ENCODE assay signal across 8 cellular contexts in genomic region chr22:26671317-26672059, GRCh38. TPM values are rescaled to one million over a fixed set of nuclear protein-coding genes. Genes with fewer than 3 reads are reported as not detected.
DNase-seq lines count a peak whose midpoint lies in the region; ATAC-seq and TF ChIP-seq lines count a peak whose summit lies in the region.

No MANE protein-coding gene starts in this region.

- no peaks in the 10 kb centered on the region for H3K36me3 ChIP-seq in SJSA1

- peak overlapping the region; percentile 91 for H3K4me3 Mint-ChIP-seq in activated naive CD8-positive, alpha-beta T cell treated with anti-CD3 and anti-CD28 coated beads for 36 hours
- no peak overlapping the region for H3K4me3 Mint-ChIP-seq in mesothelial cell of epicardium
- H3K4me3 Mint-ChIP-seq in stimulated activated effector memory CD8-positive, alpha-beta T cell treated with anti-CD3 and anti-CD28 coated beads, Interleukin-12 subunit alpha, Interleukin-12 subunit beta, amount 100 ng/mL, for 72 hours: peak overlapping the region; percentile 91

- H3K4me3 ChIP-seq in SJSA1: no peak overlapping the region

- DNase-seq in SJSA1 (ENCODE audit: low read depth in 1 of 2, low spot score in 2 of 2) (no peak), mesothelial cell of epicardium (ENCODE audit: low spot score in 2 of 2, unreplicated experiment in 2 of 2) (no peak), NCI-H446 treated with DMSO at 0.1 percent for 48 hours (lab: John Stamatoyannopoulos, UW) (no peak), NOMO-1 treated with dmso at 0.1 percent for 144 hours (lab: John Stamatoyannopoulos, UW; ENCODE audit: unreplicated experiment) (no peak), NCI-H187 treated with DMSO at 0.1 percent for 48 hours (lab: John Stamatoyannopoulos, UW) (no peak)
- DNase-seq in activated naive CD8-positive, alpha-beta T cell treated with anti-CD3 and anti-CD28 coated beads for 36 hours: peak; percentile 76
- DNase-seq in stimulated activated effector memory CD8-positive, alpha-beta T cell treated with anti-CD3 and anti-CD28 coated beads, Interleukin-12 subunit alpha, Interleukin-12 subunit beta, amount 100 ng/mL, for 72 hours (ENCODE audit: low spot score in 2 of 2): peak; percentile 56 to 84

- H3K27ac Mint-ChIP-seq in activated naive CD8-positive, alpha-beta T cell treated with anti-CD3 and anti-CD28 coated beads for 36 hours: peak overlapping the region; percentile 95
- peak overlapping the region; percentile 96 for H3K27ac Mint-ChIP-seq in mesothelial cell of epicardium
- peak overlapping the region; percentile 98 for H3K27ac Mint-ChIP-seq in stimulated activated effector memory CD8-positive, alpha-beta T cell treated with anti-CD3 and anti-CD28 coated beads, Interleukin-12 subunit alpha, Interleukin-12 subunit beta, amount 100 ng/mL, for 72 hours

- peaks cover 56% of the 10 kb centered on the region for H3K4me1 Mint-ChIP-seq in activated naive CD8-positive, alpha-beta T cell treated with anti-CD3 and anti-CD28 coated beads for 36 hours
- H3K4me1 Mint-ChIP-seq in mesothelial cell of epicardium: peaks cover 32% of the 10 kb centered on the region
- H3K4me1 Mint-ChIP-seq in stimulated activated effector memory CD8-positive, alpha-beta T cell treated with anti-CD3 and anti-CD28 coated beads, Interleukin-12 subunit alpha, Interleukin-12 subunit beta, amount 100 ng/mL, for 72 hours: peaks cover 93% of the 10 kb centered on the region

- no peaks in the 10 kb centered on the region for H3K27me3 Mint-ChIP-seq in activated naive CD8-positive, alpha-beta T cell treated with anti-CD3 and anti-CD28 coated beads for 36 hours
- H3K27me3 Mint-ChIP-seq in mesothelial cell of epicardium (ENCODE audit: low read depth): peaks cover under 1% of the 10 kb centered on the region

- no peaks in the 10 kb centered on the region for H3K9me3 ChIP-seq in SJSA1 (replicated peaks)

- peak overlapping the region; percentile 97; the same call in 1 of the 2 replicates for H3K27ac ChIP-seq in SJSA1

- ATAC-seq in GM21619 (IDR thresholded peaks at IDR 0.05; ENCODE audit: unreplicated experiment): peak; percentile 29
- peak; percentile 71 for ATAC-seq in stimulated activated effector memory CD8-positive, alpha-beta T cell treated with anti-CD3 and anti-CD28 coated beads, Interleukin-12 subunit alpha, Interleukin-12 subunit beta, amount 100 ng/mL, for 72 hours

- H3K36me3 Mint-ChIP-seq in activated naive CD8-positive, alpha-beta T cell treated with anti-CD3 and anti-CD28 coated beads for 36 hours: peaks cover 13% of the 10 kb centered on the region
- H3K36me3 Mint-ChIP-seq in mesothelial cell of epicardium: no peaks in the 10 kb centered on the region
- peaks cover 76% of the 10 kb centered on the region for H3K36me3 Mint-ChIP-seq in stimulated activated effector memory CD8-positive, alpha-beta T cell treated with anti-CD3 and anti-CD28 coated beads, Interleukin-12 subunit alpha, Interleukin-12 subunit beta, amount 100 ng/mL, for 72 hours

- H3K4me1 ChIP-seq in SJSA1 (replicated peaks): peaks cover 18% of the 10 kb centered on the region

- no peak for TF ChIP-seq CTCF in mesothelial cell of epicardium (IDR thresholded peaks at IDR 0.05; ENCODE audit: unreplicated experiment)

- no peaks in the 10 kb centered on the region for H3K27me3 ChIP-seq in SJSA1 (replicated peaks)

- H3K9me3 Mint-ChIP-seq in activated naive CD8-positive, alpha-beta T cell treated with anti-CD3 and anti-CD28 coated beads for 36 hours: no peaks in the 10 kb centered on the region
- no peaks in the 10 kb centered on the region for H3K9me3 Mint-ChIP-seq in mesothelial cell of epicardium
- H3K9me3 Mint-ChIP-seq in stimulated activated effector memory CD8-positive, alpha-beta T cell treated with anti-CD3 and anti-CD28 coated beads, Interleukin-12 subunit alpha, Interleukin-12 subunit beta, amount 100 ng/mL, for 72 hours: no peaks in the 10 kb centered on the region

RNA-seq across cellular contexts. Expression of gene MIAT, which starts 14.1 kb away (rescaled TPM):
- total RNA-seq in SJSA1 (2014; rRNA removed; shearing (Covaris generic)): under 0.01 and 0.11 TPM in 2 replicates
- total RNA-seq in activated naive CD8-positive, alpha-beta T cell treated with anti-CD3 and anti-CD28 coated beads for 36 hours: 1 to 10 TPM; 5.1 to 5.9 TPM
- 6.6 to 7.0 TPM (median 6.7 TPM) in 3 replicates for total RNA-seq in mesothelial cell of epicardium

RNA-seq across cellular contexts. Expression of gene CRYBA4, which starts 49.7 kb away (rescaled TPM):
- not detected in 2 replicates for total RNA-seq in SJSA1 (2014; rRNA removed; shearing (Covaris generic))
- total RNA-seq in activated naive CD8-positive, alpha-beta T cell treated with anti-CD3 and anti-CD28 coated beads for 36 hours: not detected
- not detected in 3 replicates for total RNA-seq in mesothelial cell of epicardium

RNA-seq across cellular contexts. Expression of gene CRYBB1, which starts 53.7 kb away (rescaled TPM):
- total RNA-seq in SJSA1 (2014; rRNA removed; shearing (Covaris generic)): not detected in 2 replicates
- total RNA-seq in activated naive CD8-positive, alpha-beta T cell treated with anti-CD3 and anti-CD28 coated beads for 36 hours: not detected
- not detected in 3 replicates for total RNA-seq in mesothelial cell of epicardium

Comparison
In these comparisons a context has a peak if more than half of its experiments do, and no peak if none do; other contexts are left out.
1. DNase-seq: peak in activated naive CD8-positive, alpha-beta T cell treated with anti-CD3 and anti-CD28 coated beads for 36 hours (single experiment) and stimulated activated effector memory CD8-positive, alpha-beta T cell treated with anti-CD3 and anti-CD28 coated beads, Interleukin-12 subunit alpha, Interleukin-12 subunit beta, amount 100 ng/mL, for 72 hours (2 of 2); none in SJSA1 (0 of 2), mesothelial cell of epicardium (0 of 2), NCI-H446 treated with DMSO at 0.1 percent for 48 hours (single experiment), NOMO-1 treated with dmso at 0.1 percent for 144 hours (single experiment) and NCI-H187 treated with DMSO at 0.1 percent for 48 hours (single experiment).
2. Peak in every context shown above with its lines, with median percentiles within 50 percentile points of each other: H3K27ac Mint-ChIP-seq.